2 cellular contexts compared by ENCODE assay signal in genomic region chr7:83704564-83704963, GRCh38.
TF ChIP-seq lines count a peak whose summit lies in the region.

No MANE protein-coding gene starts in this region.

TF ChIP-seq in Ishikawa, 13 proteins besides CTCF, POLR2A, EP300 and RAD21:
- TF ChIP-seq ZBTB7A (IDR thresholded peaks at IDR 0.05; ENCODE audit: low read depth) (no peak), FOXM1 (IDR thresholded peaks at IDR 0.05; ENCODE audit: borderline replicate concordance, low read depth) (no peak), CEBPB (IDR thresholded peaks at IDR 0.05) (peak; percentile 73), NFIC (IDR thresholded peaks at IDR 0.05) (0 out of 2 replicates have a peak, but pooled peaks have one; percentile 8), TEAD4 (IDR thresholded peaks at IDR 0.05) (peak; percentile 84), YY1 (IDR thresholded peaks at IDR 0.05; ENCODE audit: low read depth) (no peak), EGR1 (IDR thresholded peaks at IDR 0.05) (no peak), TCF12 (IDR thresholded peaks at IDR 0.05; ENCODE audit: low read depth) (0 out of 2 replicates have a peak, but pooled peaks have one; percentile 31), TAF1 (IDR thresholded peaks at IDR 0.05; ENCODE audit: low read depth) (no peak), CREB1 (IDR thresholded peaks at IDR 0.05; ENCODE audit: low read depth) (no peak)
- TF ChIP-seq, protein P1, sequence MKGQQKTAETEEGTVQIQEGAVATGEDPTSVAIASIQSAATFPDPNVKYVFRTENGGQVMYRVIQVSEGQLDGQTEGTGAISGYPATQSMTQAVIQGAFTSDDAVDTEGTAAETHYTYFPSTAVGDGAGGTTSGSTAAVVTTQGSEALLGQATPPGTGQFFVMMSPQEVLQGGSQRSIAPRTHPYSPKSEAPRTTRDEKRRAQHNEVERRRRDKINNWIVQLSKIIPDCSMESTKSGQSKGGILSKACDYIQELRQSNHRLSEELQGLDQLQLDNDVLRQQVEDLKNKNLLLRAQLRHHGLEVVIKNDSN (IDR thresholded peaks at IDR 0.05): no peak
- TF ChIP-seq, protein P2, sequence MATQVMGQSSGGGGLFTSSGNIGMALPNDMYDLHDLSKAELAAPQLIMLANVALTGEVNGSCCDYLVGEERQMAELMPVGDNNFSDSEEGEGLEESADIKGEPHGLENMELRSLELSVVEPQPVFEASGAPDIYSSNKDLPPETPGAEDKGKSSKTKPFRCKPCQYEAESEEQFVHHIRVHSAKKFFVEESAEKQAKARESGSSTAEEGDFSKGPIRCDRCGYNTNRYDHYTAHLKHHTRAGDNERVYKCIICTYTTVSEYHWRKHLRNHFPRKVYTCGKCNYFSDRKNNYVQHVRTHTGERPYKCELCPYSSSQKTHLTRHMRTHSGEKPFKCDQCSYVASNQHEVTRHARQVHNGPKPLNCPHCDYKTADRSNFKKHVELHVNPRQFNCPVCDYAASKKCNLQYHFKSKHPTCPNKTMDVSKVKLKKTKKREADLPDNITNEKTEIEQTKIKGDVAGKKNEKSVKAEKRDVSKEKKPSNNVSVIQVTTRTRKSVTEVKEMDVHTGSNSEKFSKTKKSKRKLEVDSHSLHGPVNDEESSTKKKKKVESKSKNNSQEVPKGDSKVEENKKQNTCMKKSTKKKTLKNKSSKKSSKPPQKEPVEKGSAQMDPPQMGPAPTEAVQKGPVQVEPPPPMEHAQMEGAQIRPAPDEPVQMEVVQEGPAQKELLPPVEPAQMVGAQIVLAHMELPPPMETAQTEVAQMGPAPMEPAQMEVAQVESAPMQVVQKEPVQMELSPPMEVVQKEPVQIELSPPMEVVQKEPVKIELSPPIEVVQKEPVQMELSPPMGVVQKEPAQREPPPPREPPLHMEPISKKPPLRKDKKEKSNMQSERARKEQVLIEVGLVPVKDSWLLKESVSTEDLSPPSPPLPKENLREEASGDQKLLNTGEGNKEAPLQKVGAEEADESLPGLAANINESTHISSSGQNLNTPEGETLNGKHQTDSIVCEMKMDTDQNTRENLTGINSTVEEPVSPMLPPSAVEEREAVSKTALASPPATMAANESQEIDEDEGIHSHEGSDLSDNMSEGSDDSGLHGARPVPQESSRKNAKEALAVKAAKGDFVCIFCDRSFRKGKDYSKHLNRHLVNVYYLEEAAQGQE (IDR thresholded peaks at IDR 0.05; ENCODE audit: low read depth): no peak
- TF ChIP-seq, protein P3, sequence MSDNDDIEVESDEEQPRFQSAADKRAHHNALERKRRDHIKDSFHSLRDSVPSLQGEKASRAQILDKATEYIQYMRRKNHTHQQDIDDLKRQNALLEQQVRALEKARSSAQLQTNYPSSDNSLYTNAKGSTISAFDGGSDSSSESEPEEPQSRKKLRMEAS (IDR thresholded peaks at IDR 0.05): peak; percentile 59

TF ChIP-seq in H1, 55 proteins besides CTCF, POLR2A, EP300 and RAD21:
- TF ChIP-seq BACH1 (IDR thresholded peaks at IDR 0.05; ENCODE audit: low read length) (no peak), TEAD4 (IDR thresholded peaks at IDR 0.05; ENCODE audit: low read depth, low read length) (peak; percentile 51; the same call in 1 of the 2 replicates), JUND (IDR thresholded peaks at IDR 0.05; ENCODE audit: low read length) (no peak), NANOG (IDR thresholded peaks at IDR 0.05; ENCODE audit: insufficient read depth, low read depth, low read length, poor library complexity, severe bottlenecking) (no peak)
